ENCODE assay signal across 17 cellular contexts in genomic region chr17:19348806-19349205, GRCh38. TPM values are rescaled to one million over a fixed set of nuclear protein-coding genes. Genes with fewer than 3 reads are reported as not detected.
"Had no signal": no experiment of that assay in that cellular context is flagged by ENCODE, and none has a peak within 500 bp of the region (broad histone marks: within the 10 kb centered on the region; RNA-seq: fewer than 3 reads in every experiment).

No MANE protein-coding gene starts in this region.

- ATAC-seq: activated naive CD8-positive, alpha-beta T cell treated with anti-CD3 and anti-CD28 coated beads, Interleukin-2, amount 50 U/mL, for 24 hours; left ventricle myocardium superior; naive thymus-derived CD8-positive, alpha-beta T cell; right cardiac atrium; T-cell had no signal

- H3K36me3 ChIP-seq: prostate gland, thoracic aorta had no signal

- H3K27me3 ChIP-seq: dorsolateral prefrontal cortex had no signal

- H3K9me3 ChIP-seq: prostate gland, SK-N-SH, thoracic aorta had no signal

- DNase-seq: activated CD4-positive, alpha-beta T cell treated with anti-CD3 and anti-CD28 coated beads, Interleukin-2, amount 50 U/mL, for 48 hours; activated naive CD4-positive, alpha-beta T cell; activated naive CD8-positive, alpha-beta T cell treated with anti-CD3 and anti-CD28 coated beads, Interleukin-2, amount 50 U/mL, for 24 hours; hippocampal formation; left ventricle myocardium superior; mesenchymal stem cell; right cardiac atrium; SK-N-SH; stimulated activated CD4-positive, alpha-beta T cell treated with anti-CD3 and anti-CD28 coated beads, Interleukin-12 subunit alpha, Interleukin-12 subunit beta, amount 100 ng/mL, for 4 hours; stimulated activated CD4-positive, alpha-beta T cell treated with anti-CD3 and anti-CD28 coated beads, Interleukin-2, amount 100 ng/mL, for 24 hours had no signal

- H3K9ac ChIP-seq: SK-N-SH had no signal

- H3K27ac ChIP-seq: prostate gland, thoracic aorta, VCaP had no signal

- H3K4me3 ChIP-seq: dorsolateral prefrontal cortex, prostate gland, thoracic aorta had no signal

RNA-seq across cellular contexts. Expression of gene MFAP4, which starts 38.2 kb away (rescaled TPM):
- total RNA-seq: glomerular endothelial cell; naive thymus-derived CD8-positive, alpha-beta T cell had no signal
- polyA plus RNA-seq: naive thymus-derived CD8-positive, alpha-beta T cell had no signal
